27 cellular contexts compared by ENCODE assay signal in genomic region chr9:17490110-17490509, GRCh38.
"Had no signal": no experiment of that assay in that cellular context is flagged by ENCODE, and none has a peak within 500 bp of the region (broad histone marks: within the 10 kb centered on the region; RNA-seq: fewer than 3 reads in every experiment).

No MANE protein-coding gene starts in this region.

- H3K4me1 Mint-ChIP-seq: activated CD4-positive, alpha-beta T cell treated with anti-CD3 and anti-CD28 coated beads for 36 hours; activated CD4-positive, alpha-beta T cell treated with anti-CD3 and anti-CD28 coated beads, Interleukin-2, amount 10 ng/mL, durations not matched to agents 24 days and 14 days; activated CD8-positive, alpha-beta memory T cell treated with anti-CD3 and anti-CD28 coated beads, Interleukin-2, amount 10 ng/mL, durations not matched to agents 7 days and 5 days; activated naive CD4-positive, alpha-beta T cell treated with anti-CD3 and anti-CD28 coated beads, Interleukin-2, amount 10 ng/mL, durations not matched to agents 7 days and 5 days; activated naive CD8-positive, alpha-beta T cell treated with anti-CD3 and anti-CD28 coated beads, Interleukin-2, amount 10 ng/mL, durations not matched to agents 7 days and 5 days; T-helper 17 cell had no signal

- DNase-seq: activated CD4-positive, alpha-beta memory T cell treated with anti-CD3 and anti-CD28 coated beads for 36 hours; activated CD4-positive, alpha-beta T cell treated with anti-CD3 and anti-CD28 coated beads for 36 hours; activated CD4-positive, alpha-beta T cell treated with anti-CD3 and anti-CD28 coated beads, Interleukin-2, amount 10 ng/mL, durations not matched to agents 24 days and 14 days; activated CD4-positive, CD25-positive, alpha-beta regulatory T cell; activated CD4-positive, CD25-positive, alpha-beta regulatory T cell treated with anti-CD3 and anti-CD28 coated beads, Interleukin-2, amount 50 U/mL, for 72 hours; activated CD8-positive, alpha-beta memory T cell treated with anti-CD3 and anti-CD28 coated beads, Interleukin-2, amount 10 ng/mL, durations not matched to agents 7 days and 5 days; activated CD8-positive, alpha-beta memory T cell treated with anti-CD3 and anti-CD28 coated beads, Interleukin-2, amount 50 U/mL, for 4 hours; activated CD8-positive, alpha-beta T cell treated with anti-CD3 and anti-CD28 coated beads, Interleukin-2, amount 10 ng/mL, durations not matched to agents 7 days and 5 days; activated gamma-delta T cell; activated naive CD4-positive, alpha-beta T cell; activated naive CD4-positive, alpha-beta T cell treated with anti-CD3 and anti-CD28 coated beads, Interleukin-2, amount 10 ng/mL, durations not matched to agents 7 days and 5 days; activated naive CD8-positive, alpha-beta T cell treated with anti-CD3 and anti-CD28 coated beads, Interleukin-2, amount 10 ng/mL, durations not matched to agents 7 days and 5 days; activated T-cell treated with anti-CD3 and anti-CD28 coated beads, Interleukin-2, amount 50 U/mL, for 1 hour; activated T-cell treated with anti-CD3 and anti-CD28 coated beads, Interleukin-2, amount 50 U/mL, for 72 hours; central memory CD4-positive, alpha-beta T cell; dorsolateral prefrontal cortex; effector memory CD4-positive, alpha-beta T cell; endodermal cell; foreskin fibroblast; gastrocnemius medialis; glutamatergic neuron; heart left ventricle; T-helper 17 cell had no signal

- H3K4me3 Mint-ChIP-seq: activated CD4-positive, alpha-beta memory T cell treated with anti-CD3 and anti-CD28 coated beads for 36 hours; activated CD4-positive, alpha-beta T cell treated with anti-CD3 and anti-CD28 coated beads for 36 hours; activated CD4-positive, alpha-beta T cell treated with anti-CD3 and anti-CD28 coated beads, Interleukin-2, amount 10 ng/mL, durations not matched to agents 24 days and 14 days; activated CD8-positive, alpha-beta memory T cell treated with anti-CD3 and anti-CD28 coated beads, Interleukin-2, amount 10 ng/mL, durations not matched to agents 7 days and 5 days; activated CD8-positive, alpha-beta T cell treated with anti-CD3 and anti-CD28 coated beads, Interleukin-2, amount 10 ng/mL, durations not matched to agents 7 days and 5 days; activated naive CD4-positive, alpha-beta T cell treated with anti-CD3 and anti-CD28 coated beads, Interleukin-2, amount 10 ng/mL, durations not matched to agents 7 days and 5 days; activated naive CD8-positive, alpha-beta T cell treated with anti-CD3 and anti-CD28 coated beads, Interleukin-2, amount 10 ng/mL, durations not matched to agents 7 days and 5 days; activated T-cell treated with anti-CD3 and anti-CD28 coated beads, Interleukin-2, amount 50 U/mL, for 72 hours; brain; dendritic cell treated with granulocyte-macrophage colony-stimulating factor and Interleukin-4, amounts not matched to agents 40 ng/mL and 50 ng/mL, for 4 days; endodermal cell; T-helper 17 cell had no signal

- ATAC-seq: activated CD4-positive, alpha-beta T cell treated with anti-CD3 and anti-CD28 coated beads for 36 hours; activated CD8-positive, alpha-beta memory T cell treated with anti-CD3 and anti-CD28 coated beads, Interleukin-2, amount 10 ng/mL, durations not matched to agents 7 days and 5 days; activated CD8-positive, alpha-beta T cell treated with anti-CD3 and anti-CD28 coated beads, Interleukin-2, amount 10 ng/mL, durations not matched to agents 7 days and 5 days; activated naive CD4-positive, alpha-beta T cell treated with anti-CD3 and anti-CD28 coated beads, Interleukin-2, amount 50 U/mL, for 72 hours; activated T-cell treated with anti-CD3 and anti-CD28 coated beads, Interleukin-2, amount 50 U/mL, for 72 hours; esophagus mucosa; gastrocnemius medialis; heart left ventricle; T-helper 17 cell had no signal

- H3K27ac Mint-ChIP-seq: activated CD4-positive, alpha-beta memory T cell treated with anti-CD3 and anti-CD28 coated beads for 36 hours; activated CD4-positive, alpha-beta T cell treated with anti-CD3 and anti-CD28 coated beads for 36 hours; activated CD4-positive, alpha-beta T cell treated with anti-CD3 and anti-CD28 coated beads, Interleukin-2, amount 10 ng/mL, durations not matched to agents 24 days and 14 days; activated CD8-positive, alpha-beta memory T cell treated with anti-CD3 and anti-CD28 coated beads, Interleukin-2, amount 10 ng/mL, durations not matched to agents 7 days and 5 days; activated CD8-positive, alpha-beta T cell treated with anti-CD3 and anti-CD28 coated beads, Interleukin-2, amount 10 ng/mL, durations not matched to agents 7 days and 5 days; activated naive CD4-positive, alpha-beta T cell treated with anti-CD3 and anti-CD28 coated beads, Interleukin-2, amount 10 ng/mL, durations not matched to agents 7 days and 5 days; activated naive CD4-positive, alpha-beta T cell treated with anti-CD3 and anti-CD28 coated beads, Interleukin-2, amount 50 U/mL, for 72 hours; activated naive CD8-positive, alpha-beta T cell treated with anti-CD3 and anti-CD28 coated beads, Interleukin-2, amount 10 ng/mL, durations not matched to agents 7 days and 5 days; activated T-cell treated with anti-CD3 and anti-CD28 coated beads, Interleukin-2, amount 50 U/mL, for 72 hours; dendritic cell treated with granulocyte-macrophage colony-stimulating factor and Interleukin-4, amounts not matched to agents 40 ng/mL and 50 ng/mL, for 4 days; endodermal cell; T-helper 17 cell had no signal

- H3K9me3 Mint-ChIP-seq: activated CD4-positive, alpha-beta memory T cell treated with anti-CD3 and anti-CD28 coated beads for 36 hours; activated CD4-positive, alpha-beta T cell treated with anti-CD3 and anti-CD28 coated beads, Interleukin-2, amount 10 ng/mL, durations not matched to agents 24 days and 14 days; activated naive CD4-positive, alpha-beta T cell treated with anti-CD3 and anti-CD28 coated beads, Interleukin-2, amount 10 ng/mL, durations not matched to agents 7 days and 5 days; activated naive CD4-positive, alpha-beta T cell treated with anti-CD3 and anti-CD28 coated beads, Interleukin-2, amount 50 U/mL, for 72 hours; activated naive CD8-positive, alpha-beta T cell treated with anti-CD3 and anti-CD28 coated beads, Interleukin-2, amount 10 ng/mL, durations not matched to agents 7 days and 5 days; activated T-cell treated with anti-CD3 and anti-CD28 coated beads, Interleukin-2, amount 50 U/mL, for 72 hours; brain; dendritic cell treated with granulocyte-macrophage colony-stimulating factor and Interleukin-4, amounts not matched to agents 40 ng/mL and 50 ng/mL, for 4 days; endodermal cell had no signal

- H3K27me3 Mint-ChIP-seq: activated CD4-positive, alpha-beta memory T cell treated with anti-CD3 and anti-CD28 coated beads for 36 hours; activated CD4-positive, alpha-beta T cell treated with anti-CD3 and anti-CD28 coated beads for 36 hours; activated CD4-positive, alpha-beta T cell treated with anti-CD3 and anti-CD28 coated beads, Interleukin-2, amount 10 ng/mL, durations not matched to agents 24 days and 14 days; activated CD8-positive, alpha-beta memory T cell treated with anti-CD3 and anti-CD28 coated beads, Interleukin-2, amount 10 ng/mL, durations not matched to agents 7 days and 5 days; activated naive CD4-positive, alpha-beta T cell treated with anti-CD3 and anti-CD28 coated beads, Interleukin-2, amount 10 ng/mL, durations not matched to agents 7 days and 5 days; activated naive CD8-positive, alpha-beta T cell treated with anti-CD3 and anti-CD28 coated beads, Interleukin-2, amount 10 ng/mL, durations not matched to agents 7 days and 5 days; brain; dendritic cell treated with granulocyte-macrophage colony-stimulating factor and Interleukin-4, amounts not matched to agents 40 ng/mL and 50 ng/mL, for 4 days; T-helper 17 cell had no signal

- H3K36me3 Mint-ChIP-seq: activated CD4-positive, alpha-beta memory T cell treated with anti-CD3 and anti-CD28 coated beads for 36 hours; activated CD8-positive, alpha-beta memory T cell treated with anti-CD3 and anti-CD28 coated beads, Interleukin-2, amount 10 ng/mL, durations not matched to agents 7 days and 5 days; activated naive CD4-positive, alpha-beta T cell treated with anti-CD3 and anti-CD28 coated beads, Interleukin-2, amount 10 ng/mL, durations not matched to agents 7 days and 5 days; activated naive CD4-positive, alpha-beta T cell treated with anti-CD3 and anti-CD28 coated beads, Interleukin-2, amount 50 U/mL, for 72 hours; activated naive CD8-positive, alpha-beta T cell treated with anti-CD3 and anti-CD28 coated beads, Interleukin-2, amount 10 ng/mL, durations not matched to agents 7 days and 5 days; brain had no signal
